18 cellular contexts compared by ENCODE assay signal in genomic region chr9:130410443-130410842, GRCh38. TPM values are rescaled to one million over a fixed set of nuclear protein-coding genes. Genes with fewer than 3 reads are reported as not detected.
DNase-seq lines count a peak whose midpoint lies in the region; ATAC-seq and TF ChIP-seq lines count a peak whose summit lies in the region.
"Had no signal": no experiment of that assay in that cellular context is flagged by ENCODE, and none has a peak within 500 bp of the region (broad histone marks: within the 10 kb centered on the region; RNA-seq: fewer than 3 reads in every experiment).

No MANE protein-coding gene starts in this region.

- in situ Hi-C loops in transverse colon (cut with MboI; ENCODE audit: low pct_ligation_motif_present in 1 of 4, low pct_unique_long_range_greater_than_20kb in 1 of 4, low sequenced_read_pairs in 3 of 4) = no loop called here

- H3K27ac ChIP-seq in RWPE1 = peak overlapping the region; percentile 32
- H3K27ac ChIP-seq in transverse colon = peak overlapping the region; percentile 69 to 74 (median 72)
- H3K27ac ChIP-seq in left ventricle myocardium inferior (replicated peaks) = no peak overlapping the region
- H3K27ac ChIP-seq: C4-2B had no signal

- CTCF ChIA-PET in RWPE1 (lab: Yijun Ruan, JAX) = interaction anchor here (0.7 kb wide), 1 partner anchor 33 kb away, joined by 5 read pairs; no protein-coding TSS in a partner anchor

- TF ChIP-seq CTCF in RWPE1 (conservative IDR thresholded peaks at IDR 0.05; ENCODE audit: low read depth) = no peak
- TF ChIP-seq CTCF in mucosa of descending colon (IDR thresholded peaks at IDR 0.05) = no peak
- no peak for TF ChIP-seq CTCF in transverse colon (IDR thresholded peaks at IDR 0.05)
- no peak for TF ChIP-seq CTCF in left ventricle myocardium inferior (IDR thresholded peaks at IDR 0.05; ENCODE audit: borderline replicate concordance)

- intact Hi-C loops in mucosa of descending colon (cut with DNase I, micrococcal nuclease) (no loop called here), transverse colon (cut with DNase I; ENCODE audit: low total_unique reads) (no loop called here), left ventricle myocardium inferior (cut with micrococcal nuclease) (no loop called here)

- no peak for DNase-seq in RWPE1 (ENCODE audit: low spot score)
- DNase-seq in mucosa of descending colon = peak in 2 of 3 donors; percentile 69
- peak; percentile 62 for DNase-seq in transverse colon
- no peak for DNase-seq in CD1c-positive myeloid dendritic cell (ENCODE audit: extremely low spot score)
- no peak for DNase-seq in iPS-NIHi11 (ENCODE audit: low spot score)
- no peak for DNase-seq in cortex of kidney (lab: John Stamatoyannopoulos, UW)
- no peak for DNase-seq in left ventricle myocardium inferior
- DNase-seq: ACHN; AML-193; CD4-positive, alpha-beta memory T cell; DMS153; DMS79; GDM1; GOT3 had no signal

- TF ChIP-seq EP300 in transverse colon (IDR thresholded peaks at IDR 0.05; ENCODE audit: low read depth) = no peak

- 25 to 63% methylated on average over 4 to 12 of the region's 12 CpGs for WGBS in transverse colon (ENCODE audit: low coverage in 1 of 2), 2 donors

- POLR2A ChIA-PET in RWPE1 (lab: Yijun Ruan, JAX; ENCODE audit: low non-redundant PET) = no interaction called here

- H3K4me1 ChIP-seq in mucosa of descending colon (ENCODE audit: low read depth) (peaks cover 36% of the 10 kb centered on the region), transverse colon (peaks cover 5 to 37% (median 25%) of the 10 kb centered on the region in 4 donors), left ventricle myocardium inferior (no peaks in the 10 kb centered on the region)
- H3K4me1 ChIP-seq: HAP-1 had no signal

- ATAC-seq in esophagus mucosa = peak; percentile 46
- ATAC-seq in mucosa of descending colon = peak; percentile 41
- ATAC-seq: HepG2 had no signal

- H3K36me3 ChIP-seq in mucosa of descending colon (ENCODE audit: low read depth) (no peaks in the 10 kb centered on the region), transverse colon (no peaks in the 10 kb centered on the region), left ventricle myocardium inferior (no peaks in the 10 kb centered on the region)
- H3K36me3 ChIP-seq: HAP-1 had no signal

- H3K4me3 ChIP-seq in mucosa of descending colon (no peak overlapping the region), transverse colon (no peak overlapping the region), left ventricle myocardium inferior (no peak overlapping the region)
- H3K4me3 ChIP-seq: HAP-1 had no signal

- TF ChIP-seq POLR2A in transverse colon (IDR thresholded peaks at IDR 0.05) = no peak

- H3K9me3 ChIP-seq in mucosa of descending colon = no peaks in the 10 kb centered on the region
- H3K9me3 ChIP-seq in transverse colon = no peaks in the 10 kb centered on the region
- H3K9me3 ChIP-seq in left ventricle myocardium inferior (replicated peaks) = no peaks in the 10 kb centered on the region
- H3K9me3 ChIP-seq: HAP-1 had no signal

- H3K27me3 ChIP-seq in transverse colon (no peaks in the 10 kb centered on the region), left ventricle myocardium inferior (ENCODE audit: low read depth) (no peaks in the 10 kb centered on the region)

RNA-seq across cellular contexts. Expression of gene ASS1, which starts 34.3 kb away (rescaled TPM):
- total RNA-seq in esophagus mucosa = 101 TPM
- 100 to 1,000 TPM; 221 to 410 (median 408) TPM for total RNA-seq in mucosa of descending colon
- 100 to 1,000 TPM in 3 of 4 donors, 10 to 100 TPM in 1; 57.9 to 345 (median 266) TPM for total RNA-seq in transverse colon
- total RNA-seq in left ventricle myocardium inferior = 71.3 TPM
- total RNA-seq: CD4-positive, alpha-beta memory T cell had no signal

Comparison
In these comparisons a context has a peak if more than half of its experiments do, and no peak if none do; other contexts are left out.
1. DNase-seq: peak in mucosa of descending colon (2 of 3) and transverse colon (single experiment); none in RWPE1 (single experiment), CD1c-positive myeloid dendritic cell (single experiment), iPS-NIHi11 (single experiment), cortex of kidney (single experiment) and left ventricle myocardium inferior (single experiment).